ENCODE assay signal across 29 cellular contexts in genomic region chr13:91025442-91025841, GRCh38.
"Had no signal": no experiment of that assay in that cellular context is flagged by ENCODE, and none has a peak within 500 bp of the region (broad histone marks: within the 10 kb centered on the region; RNA-seq: fewer than 3 reads in every experiment).

No MANE protein-coding gene starts in this region.

- H3K36me3 ChIP-seq: adrenal gland, colonic mucosa had no signal

- H3K4me3 Mint-ChIP-seq: activated B cell treated with CpG ODN at 0.5 μM for 24 hours; activated CD8-positive, alpha-beta memory T cell treated with anti-CD3 and anti-CD28 coated beads, Interleukin-2, amount 10 ng/mL, durations not matched to agents 7 days and 5 days; activated CD8-positive, alpha-beta T cell treated with anti-CD3 and anti-CD28 coated beads for 36 hours; activated naive CD4-positive, alpha-beta T cell treated with anti-CD3 and anti-CD28 coated beads for 36 hours; activated naive CD4-positive, alpha-beta T cell treated with anti-CD3 and anti-CD28 coated beads, Interleukin-2, amount 50 U/mL, for 24 hours; activated naive CD8-positive, alpha-beta T cell treated with anti-CD3 and anti-CD28 coated beads for 36 hours; activated naive CD8-positive, alpha-beta T cell treated with anti-CD3 and anti-CD28 coated beads, Interleukin-2, amount 50 U/mL, for 24 hours; activated T-helper 1 cell treated with anti-CD3 and anti-CD28 coated beads, Interleukin-12 subunit alpha, Interleukin-12 subunit beta, Interleukin-2, Interleukin-4 antibody, amounts not matched to agents 30 ng/mL and 10 ng/mL and 1 ng/mL, durations not matched to agents 14 hours and 24 hours and 36 hours had no signal

- H3K4me3 ChIP-seq: adrenal gland, body of pancreas, colonic mucosa had no signal

- H3K36me3 Mint-ChIP-seq: activated CD8-positive, alpha-beta memory T cell treated with anti-CD3 and anti-CD28 coated beads, Interleukin-2, amount 10 ng/mL, durations not matched to agents 7 days and 5 days; activated naive CD4-positive, alpha-beta T cell treated with anti-CD3 and anti-CD28 coated beads, Interleukin-2, amount 50 U/mL, for 24 hours; activated naive CD8-positive, alpha-beta T cell treated with anti-CD3 and anti-CD28 coated beads for 36 hours had no signal

- H3K4me1 Mint-ChIP-seq: activated B cell treated with CpG ODN at 0.5 μM for 24 hours; activated CD8-positive, alpha-beta memory T cell treated with anti-CD3 and anti-CD28 coated beads, Interleukin-2, amount 10 ng/mL, durations not matched to agents 7 days and 5 days; activated naive CD4-positive, alpha-beta T cell treated with anti-CD3 and anti-CD28 coated beads, Interleukin-2, amount 50 U/mL, for 24 hours; activated naive CD8-positive, alpha-beta T cell treated with anti-CD3 and anti-CD28 coated beads for 36 hours; activated naive CD8-positive, alpha-beta T cell treated with anti-CD3 and anti-CD28 coated beads, Interleukin-2, amount 50 U/mL, for 24 hours had no signal

- H3K27me3 ChIP-seq: adrenal gland, body of pancreas, colonic mucosa had no signal

- H3K9me3 Mint-ChIP-seq: activated B cell treated with CpG ODN at 0.5 μM for 24 hours; activated CD8-positive, alpha-beta T cell treated with anti-CD3 and anti-CD28 coated beads for 36 hours; activated naive CD4-positive, alpha-beta T cell treated with anti-CD3 and anti-CD28 coated beads for 36 hours; activated naive CD4-positive, alpha-beta T cell treated with anti-CD3 and anti-CD28 coated beads, Interleukin-2, amount 50 U/mL, for 24 hours; activated naive CD8-positive, alpha-beta T cell treated with anti-CD3 and anti-CD28 coated beads for 36 hours; activated naive CD8-positive, alpha-beta T cell treated with anti-CD3 and anti-CD28 coated beads, Interleukin-2, amount 50 U/mL, for 24 hours; activated T-helper 1 cell treated with anti-CD3 and anti-CD28 coated beads, Interleukin-12 subunit alpha, Interleukin-12 subunit beta, Interleukin-2, Interleukin-4 antibody, amounts not matched to agents 30 ng/mL and 10 ng/mL and 1 ng/mL, durations not matched to agents 14 hours and 24 hours and 36 hours; activated T-helper 2 cell treated with anti-CD3 and anti-CD28 coated beads, Interferon-gamma antibody, Interleukin-2, Interleukin-4, amounts not matched to agents 10 μg/mL and 5 μg/mL and 100 μg/mL, durations not matched to agents 14 hours and 24 hours and 36 hours had no signal

- FAIRE-seq: frontal cortex had no signal

- ATAC-seq: activated CD4-positive, CD25-positive, alpha-beta regulatory T cell treated with anti-CD3 and anti-CD28 coated beads, Interleukin-2, amount 50 U/mL, for 24 hours; activated CD8-positive, alpha-beta memory T cell treated with anti-CD3 and anti-CD28 coated beads, Interleukin-2, amount 10 ng/mL, durations not matched to agents 7 days and 5 days; activated CD8-positive, alpha-beta T cell treated with anti-CD3 and anti-CD28 coated beads for 36 hours; activated naive CD8-positive, alpha-beta T cell treated with anti-CD3 and anti-CD28 coated beads, Interleukin-2, amount 50 U/mL, for 24 hours; body of pancreas; esophagus mucosa had no signal

- DNase-seq: activated B cell treated with CpG ODN at 0.5 μM for 24 hours; activated CD4-positive, alpha-beta T cell treated with anti-CD3 and anti-CD28 coated beads for 48 hours; activated CD4-positive, alpha-beta T cell treated with anti-CD3 and anti-CD28 coated beads, Interleukin-2, amount 50 U/mL, for 1 hour; activated CD4-positive, alpha-beta T cell treated with anti-CD3 and anti-CD28 coated beads, Interleukin-2, amount 50 U/mL, for 48 hours; activated CD8-positive, alpha-beta memory T cell treated with anti-CD3 and anti-CD28 coated beads, Interleukin-2, amount 10 ng/mL, durations not matched to agents 7 days and 5 days; activated CD8-positive, alpha-beta memory T cell treated with anti-CD3 and anti-CD28 coated beads, Interleukin-2, amount 50 U/mL, for 4 hours; activated CD8-positive, alpha-beta T cell treated with anti-CD3 and anti-CD28 coated beads for 36 hours; activated effector memory CD4-positive, alpha-beta T cell treated with anti-CD3 and anti-CD28 coated beads, Interleukin-2, amount 50 U/mL, for 16 hours; activated naive CD4-positive, alpha-beta T cell treated with anti-CD3 and anti-CD28 coated beads for 36 hours; activated naive CD8-positive, alpha-beta T cell treated with anti-CD3 and anti-CD28 coated beads for 36 hours; activated naive CD8-positive, alpha-beta T cell treated with anti-CD3 and anti-CD28 coated beads, Interleukin-2, amount 50 U/mL, for 24 hours; activated T-cell treated with anti-CD3 and anti-CD28 coated beads, Interleukin-2, amount 50 U/mL, for 1 hour; activated T-cell treated with anti-CD3 and anti-CD28 coated beads, Interleukin-2, amount 50 U/mL, for 48 hours; adrenal gland; amygdala; aorta; body of pancreas; caudate nucleus; colonic mucosa; effector CD8-positive, alpha-beta T cell; foreskin fibroblast; head of caudate nucleus; T-helper 2 cell had no signal

- H3K4me1 ChIP-seq: adrenal gland, colonic mucosa had no signal

- H3K27ac ChIP-seq: adrenal gland, body of pancreas, colonic mucosa had no signal

- H3K27ac Mint-ChIP-seq: activated B cell treated with CpG ODN at 0.5 μM for 24 hours; activated CD8-positive, alpha-beta memory T cell treated with anti-CD3 and anti-CD28 coated beads, Interleukin-2, amount 10 ng/mL, durations not matched to agents 7 days and 5 days; activated CD8-positive, alpha-beta T cell treated with anti-CD3 and anti-CD28 coated beads for 36 hours; activated naive CD4-positive, alpha-beta T cell treated with anti-CD3 and anti-CD28 coated beads for 36 hours; activated naive CD4-positive, alpha-beta T cell treated with anti-CD3 and anti-CD28 coated beads, Interleukin-2, amount 50 U/mL, for 24 hours; activated naive CD8-positive, alpha-beta T cell treated with anti-CD3 and anti-CD28 coated beads for 36 hours; activated naive CD8-positive, alpha-beta T cell treated with anti-CD3 and anti-CD28 coated beads, Interleukin-2, amount 50 U/mL, for 24 hours; activated T-helper 1 cell treated with anti-CD3 and anti-CD28 coated beads, Interleukin-12 subunit alpha, Interleukin-12 subunit beta, Interleukin-2, Interleukin-4 antibody, amounts not matched to agents 30 ng/mL and 10 ng/mL and 1 ng/mL, durations not matched to agents 14 hours and 24 hours and 36 hours; activated T-helper 2 cell treated with anti-CD3 and anti-CD28 coated beads, Interferon-gamma antibody, Interleukin-2, Interleukin-4, amounts not matched to agents 10 μg/mL and 5 μg/mL and 100 μg/mL, durations not matched to agents 14 hours and 24 hours and 36 hours had no signal

- H3K9me3 ChIP-seq: adrenal gland, body of pancreas, colonic mucosa had no signal

- H3K27me3 Mint-ChIP-seq: activated B cell treated with CpG ODN at 0.5 μM for 24 hours; activated CD8-positive, alpha-beta memory T cell treated with anti-CD3 and anti-CD28 coated beads, Interleukin-2, amount 10 ng/mL, durations not matched to agents 7 days and 5 days; activated CD8-positive, alpha-beta T cell treated with anti-CD3 and anti-CD28 coated beads for 36 hours; activated naive CD4-positive, alpha-beta T cell treated with anti-CD3 and anti-CD28 coated beads, Interleukin-2, amount 50 U/mL, for 24 hours; activated naive CD8-positive, alpha-beta T cell treated with anti-CD3 and anti-CD28 coated beads for 36 hours; activated naive CD8-positive, alpha-beta T cell treated with anti-CD3 and anti-CD28 coated beads, Interleukin-2, amount 50 U/mL, for 24 hours had no signal
